27 cellular contexts compared by ENCODE assay signal in the genomic region with DNA sequence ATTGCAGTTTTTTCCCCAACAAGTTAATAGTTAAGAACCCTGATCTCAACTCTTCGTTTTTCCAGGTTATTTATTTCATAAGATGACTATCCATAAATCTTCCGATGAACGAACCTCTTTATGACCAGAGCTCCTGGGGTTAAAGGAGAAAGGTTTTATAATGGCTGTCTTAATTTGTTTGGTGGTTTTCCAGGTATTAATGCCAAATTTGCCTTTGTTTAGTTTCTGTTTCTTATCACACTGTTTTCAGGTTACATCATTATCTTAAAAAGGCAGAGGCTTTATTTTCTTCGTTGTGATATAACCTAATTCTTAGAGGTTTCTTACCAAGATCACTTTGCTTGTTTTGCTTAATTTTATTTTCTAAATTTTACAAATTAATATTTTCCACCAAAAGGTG.
"Had no signal": no experiment of that assay in that cellular context is flagged by ENCODE, and none has a peak within 500 bp of the region (broad histone marks: within the 10 kb centered on the region; RNA-seq: fewer than 3 reads in every experiment).

No MANE protein-coding gene starts in this region.

- H3K27ac Mint-ChIP-seq: effector memory CD8-positive, alpha-beta T cell; memory B cell; stimulated activated effector memory CD8-positive, alpha-beta T cell treated with anti-CD3 and anti-CD28 coated beads, Interleukin-12 subunit alpha, Interleukin-12 subunit beta, amount 100 ng/mL, for 72 hours had no signal

- H3K9me3 ChIP-seq: esophagus muscularis mucosa, heart right ventricle, prostate gland, right atrium auricular region, sigmoid colon, stomach, thyroid gland, vagina had no signal

- H3K36me3 Mint-ChIP-seq: natural killer cell had no signal

- DNase-seq: cortex of kidney; effector memory CD8-positive, alpha-beta T cell; foreskin melanocyte; glutamatergic neuron; heart right ventricle; hippocampal formation; islet precursor cell; kidney glomerular epithelial cell; left colon; left ventricle myocardium superior; natural killer cell; occipital lobe; sigmoid colon; stimulated activated CD4-positive, alpha-beta T cell treated with anti-CD3 and anti-CD28 coated beads, Interleukin-2, amount 100 ng/mL, for 24 hours; stimulated activated CD4-positive, alpha-beta T cell treated with anti-CD3 and anti-CD28 coated beads, Interleukin-4, amount 100 ng/mL, for 24 hours; stimulated activated naive CD4-positive, alpha-beta T cell treated with Interleukin-2 at 50 U/mL for 16 hours; stomach; thyroid gland; trophoblast cell had no signal

- FAIRE-seq: endothelial cell of umbilical vein had no signal

- H3K4me3 ChIP-seq: esophagus muscularis mucosa, heart right ventricle, lung, prostate gland, right atrium auricular region, sigmoid colon, stomach, thyroid gland, vagina had no signal

- H3K9me3 Mint-ChIP-seq: memory B cell; natural killer cell; stimulated activated effector memory CD8-positive, alpha-beta T cell treated with anti-CD3 and anti-CD28 coated beads, Interleukin-12 subunit alpha, Interleukin-12 subunit beta, amount 100 ng/mL, for 72 hours had no signal

- H3K4me1 ChIP-seq: prostate gland had no signal

- H3K27me3 ChIP-seq: esophagus muscularis mucosa, heart right ventricle, right atrium auricular region, sigmoid colon, stomach, thyroid gland, vagina had no signal

- H3K4me3 Mint-ChIP-seq: effector memory CD8-positive, alpha-beta T cell; memory B cell; natural killer cell; stimulated activated effector memory CD8-positive, alpha-beta T cell treated with anti-CD3 and anti-CD28 coated beads, Interleukin-12 subunit alpha, Interleukin-12 subunit beta, amount 100 ng/mL, for 72 hours had no signal

- H3K27ac ChIP-seq: esophagus muscularis mucosa, heart right ventricle, prostate gland, right atrium auricular region, stomach, thyroid gland, vagina had no signal

- H3K36me3 ChIP-seq: esophagus muscularis mucosa, prostate gland, right atrium auricular region, sigmoid colon, stomach, thyroid gland, vagina had no signal

- H3K27me3 Mint-ChIP-seq: effector memory CD8-positive, alpha-beta T cell; memory B cell had no signal

- ATAC-seq: effector memory CD8-positive, alpha-beta T cell; heart right ventricle; left colon; left ventricle myocardium superior; natural killer cell; stimulated activated effector memory CD8-positive, alpha-beta T cell treated with anti-CD3 and anti-CD28 coated beads, Interleukin-12 subunit alpha, Interleukin-12 subunit beta, amount 100 ng/mL, for 72 hours had no signal
